ENCODE assay signal across 1 cellular context in the genomic region with DNA sequence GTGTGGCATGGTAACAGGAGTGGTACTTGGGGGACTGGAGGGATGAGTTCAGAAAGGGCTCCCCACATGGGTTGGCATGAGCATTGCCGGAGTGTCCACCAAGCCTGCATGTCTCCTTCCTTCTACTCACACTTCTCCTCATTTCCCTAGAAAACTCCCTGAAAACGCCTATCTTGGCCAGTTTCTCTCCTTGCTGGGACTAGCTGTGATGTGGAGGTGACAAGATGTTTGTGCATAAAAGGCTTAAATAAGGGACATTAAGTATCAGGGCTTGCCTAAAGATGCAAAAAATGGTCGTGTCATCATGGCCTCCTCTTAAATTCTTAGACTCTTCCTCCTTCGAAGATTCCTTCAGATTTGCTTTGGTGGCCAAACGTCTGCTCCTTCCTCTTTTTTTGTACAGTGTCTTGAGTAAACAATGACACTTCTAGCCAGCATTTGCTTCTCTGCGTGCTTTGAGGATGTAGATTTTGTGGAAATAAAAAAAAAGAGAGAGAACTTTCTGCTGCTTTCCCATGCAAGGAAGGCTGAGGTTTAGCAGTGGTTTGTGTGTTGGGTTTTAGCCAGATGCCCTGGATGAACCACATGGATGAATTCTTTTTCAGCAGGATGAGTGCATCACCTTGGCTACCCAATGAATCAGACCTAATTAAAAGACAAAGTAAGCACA.
TF ChIP-seq lines count a peak whose summit lies in the region.

No MANE protein-coding gene starts in this region.

TF ChIP-seq in H1, 55 proteins besides CTCF, POLR2A, EP300 and RAD21 (continued from another document):
- TF ChIP-seq NANOG (IDR thresholded peaks at IDR 0.05; ENCODE audit: insufficient read depth, low read depth, low read length, poor library complexity, severe bottlenecking) (no peak), BACH1 (IDR thresholded peaks at IDR 0.05; ENCODE audit: low read length) (no peak), CHD2 (IDR thresholded peaks at IDR 0.05; ENCODE audit: low read length) (no peak), CHD1 (IDR thresholded peaks at IDR 0.05; ENCODE audit: low read depth, low read length) (no peak), PHF8 (conservative IDR thresholded peaks at IDR 0.05; ENCODE audit: low read depth, low read length) (no peak), SAP30 (IDR thresholded peaks at IDR 0.05; ENCODE audit: insufficient read depth, insufficient replicate concordance, low read length) (no peak), SIN3A (conservative IDR thresholded peaks at IDR 0.05 in 1 of 2, IDR thresholded peaks at IDR 0.05 in 1 of 2; ENCODE audit: low read depth in 1 of 2, low read length in 2 of 2) (no peak), RFX5 (IDR thresholded peaks at IDR 0.05; ENCODE audit: borderline replicate concordance, low read depth, low read length) (no peak), TBP (IDR thresholded peaks at IDR 0.05; ENCODE audit: low read depth, low read length) (no peak), GTF2F1 (IDR thresholded peaks at IDR 0.05; ENCODE audit: borderline replicate concordance, low read depth, low read length) (no peak), RNF2 (IDR thresholded peaks at IDR 0.05; ENCODE audit: borderline replicate concordance, low read depth, low read length, missing control alignments, poor library complexity, severe bottlenecking) (no peak), TAF1 (IDR thresholded peaks at IDR 0.05; ENCODE audit: low read depth, low read length) (no peak), KDM4A (IDR thresholded peaks at IDR 0.05; ENCODE audit: low read depth, low read length, severe bottlenecking) (no peak), SP2 (IDR thresholded peaks at IDR 0.05; ENCODE audit: low read length) (no peak), FOSL1 (IDR thresholded peaks at IDR 0.05; ENCODE audit: insufficient read depth, low read depth, low read length) (no peak)
- TF ChIP-seq, protein P1, sequence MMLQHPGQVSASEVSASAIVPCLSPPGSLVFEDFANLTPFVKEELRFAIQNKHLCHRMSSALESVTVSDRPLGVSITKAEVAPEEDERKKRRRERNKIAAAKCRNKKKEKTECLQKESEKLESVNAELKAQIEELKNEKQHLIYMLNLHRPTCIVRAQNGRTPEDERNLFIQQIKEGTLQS (IDR thresholded peaks at IDR 0.05; ENCODE audit: insufficient read depth, low read depth, low read length) = no peak
